Comparison of ENCODE assay signal across 33 cellular contexts in genomic region chr3:128014548-128014947, GRCh38. TPM values are rescaled to one million over a fixed set of nuclear protein-coding genes. Genes with fewer than 3 reads are reported as not detected.
DNase-seq lines count a peak whose midpoint lies in the region; ATAC-seq, FAIRE-seq and TF ChIP-seq lines count a peak whose summit lies in the region.
"Had no signal": no experiment of that assay in that cellular context is flagged by ENCODE, and none has a peak within 500 bp of the region (broad histone marks: within the 10 kb centered on the region; RNA-seq: fewer than 3 reads in every experiment).

No MANE protein-coding gene starts in this region.

- peak; percentile 4 for DNase-seq in activated CD8-positive, alpha-beta memory T cell treated with anti-CD3 and anti-CD28 coated beads for 24 hours
- no peak for DNase-seq in activated CD8-positive, alpha-beta memory T cell treated with anti-CD3 and anti-CD28 coated beads, Interleukin-2, amount 50 U/mL, for 48 hours
- no peak for DNase-seq in HepG2 (ENCODE audit: low spot score)
- DNase-seq in left lobe of liver (ENCODE audit: low spot score): no peak
- DNase-seq: 8988T; ACHN; AML-193; BE2C; C1 segment of cervical spinal cord; Caco-2; Calu3; CD4-positive, alpha-beta memory T cell; CD4-positive, alpha-beta T cell; CD4-positive, CD25-positive, alpha-beta regulatory T cell; CD8-positive, alpha-beta memory T cell; CD8-positive, alpha-beta T cell; COR-L47; DMS 273 treated with DMSO at 0.1 percent for 48 hours; DMS153; DMS53; DMS79; DMS79 treated with DMSO at 0.1 percent for 48 hours; DND-41; EL had no signal

- H3K4me3 ChIP-seq in liver (ENCODE audit: low read depth in 1 of 3, low read length in 3 of 3) (no peak overlapping the region), HepG2 (replicated peaks in 1 of 3; ENCODE audit: insufficient read depth in 1 of 3, low read depth in 2 of 3, low read length in 3 of 3) (no peak overlapping the region)
- H3K4me3 ChIP-seq: A549; BLaER1; BLaER1 treated with 17β-estradiol and CSF1 and Interleukin-3, amounts not matched to agents 10 nM and 100 nM had no signal

- TF ChIP-seq EP300 in HepG2 (IDR thresholded peaks at IDR 0.05; ENCODE audit: low read depth in 2 of 2, low read length in 2 of 2) (no peak), HepG2 (CRISPR knock-in tag; IDR thresholded peaks at IDR 0.05; ENCODE audit: borderline replicate concordance) (no peak)

- POLR2A ChIA-PET in HepG2 (lab: Yijun Ruan, JAX): no interaction called here

- no peak overlapping the region for H2AFZ ChIP-seq in HepG2 (ENCODE audit: low read length)

- peak overlapping the region in 1 of 2 donors; percentile 50 for H3K27ac ChIP-seq in liver (ENCODE audit: low read depth in 1 of 2, low read length in 2 of 2)
- H3K27ac ChIP-seq in HepG2 (ENCODE audit: extremely low read length, insufficient read depth, low read length): no peak overlapping the region
- H3K27ac ChIP-seq: 22Rv1; A549; BLaER1; BLaER1 treated with 17β-estradiol and CSF1 and Interleukin-3, amounts not matched to agents 10 nM and 100 nM; C4-2B had no signal

- H3K4me2 ChIP-seq in HepG2 (ENCODE audit: low read depth, low read length): no peak overlapping the region
- H3K4me2 ChIP-seq: A549; BLaER1; BLaER1 treated with 17β-estradiol and CSF1 and Interleukin-3, amounts not matched to agents 10 nM and 100 nM had no signal

- H3K9me3 ChIP-seq in liver (ENCODE audit: control insufficient read depth in 4 of 4, low read length in 3 of 4) (no peaks in the 10 kb centered on the region), HepG2 (ENCODE audit: low read length) (peaks cover 9% of the 10 kb centered on the region; the same call in 1 of the 2 replicates)
- H3K9me3 ChIP-seq: A549, BE2C had no signal

- TF ChIP-seq CTCF in liver (IDR thresholded peaks at IDR 0.05; ENCODE audit: low read depth, low read length, missing input control): no peak
- TF ChIP-seq CTCF in HepG2 (CRISPR knock-in tag; IDR thresholded peaks at IDR 0.05): no peak

- in situ Hi-C loops in HepG2 (cut with HindIII; ENCODE audit: extremely low pct_ligation_motif_present, low pct_unique_long_range_greater_than_20kb): no loop called here

- TF ChIP-seq RAD21 in liver (IDR thresholded peaks at IDR 0.05): no peak
- TF ChIP-seq RAD21 in HepG2 (CRISPR knock-in tag; IDR thresholded peaks at IDR 0.05): no peak

- H3K79me2 ChIP-seq in HepG2 (ENCODE audit: insufficient read depth, low read length): no peaks in the 10 kb centered on the region

- no peak for FAIRE-seq in HepG2 (lab: Jason Lieb, UNC)
- FAIRE-seq: A204.1, A549, D721Med had no signal

- BruUV-seq in HepG2 (replicated peaks; lab: Mats Ljungman, UMichigan): no TSS peak

- intact Hi-C loops in HepG2 (cut with micrococcal nuclease; ENCODE audit: unreplicated experiment): no loop called here

- H3K27me3 ChIP-seq in liver (ENCODE audit: control insufficient read depth in 4 of 4, insufficient read depth in 4 of 4, low read length in 3 of 4): no peaks in the 10 kb centered on the region
- no peaks in the 10 kb centered on the region; a peak in 1 of 5 replicates for H3K27me3 ChIP-seq in HepG2 (ENCODE audit: control insufficient read depth in 1 of 2, insufficient read depth in 2 of 2, low read length in 2 of 2)
- H3K27me3 ChIP-seq: BE2C; BLaER1; BLaER1 treated with 17β-estradiol and CSF1 and Interleukin-3, amounts not matched to agents 10 nM and 100 nM had no signal

- no peaks in the 10 kb centered on the region for H4K20me1 ChIP-seq in HepG2 (ENCODE audit: insufficient read depth, low read length)
- H4K20me1 ChIP-seq: BLaER1; BLaER1 treated with 17β-estradiol and CSF1 and Interleukin-3, amounts not matched to agents 10 nM and 100 nM had no signal

- no peaks in the 10 kb centered on the region for H3K36me3 ChIP-seq in liver (ENCODE audit: control insufficient read depth in 4 of 4, insufficient read depth in 3 of 4, low read depth in 1 of 4, low read length in 3 of 4)
- no peaks in the 10 kb centered on the region for H3K36me3 ChIP-seq in HepG2 (replicated peaks in 1 of 2; ENCODE audit: control insufficient read depth in 1 of 2, insufficient read depth in 2 of 2, low read length in 2 of 2)
- H3K36me3 ChIP-seq: BE2C; BLaER1; BLaER1 treated with 17β-estradiol and CSF1 and Interleukin-3, amounts not matched to agents 10 nM and 100 nM had no signal

- H3K4me1 ChIP-seq in liver (ENCODE audit: control insufficient read depth in 4 of 4, insufficient read depth in 4 of 4, low read length in 3 of 4): peaks cover 5 to 29% (median 25%) of the 10 kb centered on the region in 4 donors
- H3K4me1 ChIP-seq in HepG2 (ENCODE audit: insufficient read depth, low read length): peaks cover 26% of the 10 kb centered on the region
- H3K4me1 ChIP-seq: BE2C; BLaER1; BLaER1 treated with 17β-estradiol and CSF1 and Interleukin-3, amounts not matched to agents 10 nM and 100 nM; Caco-2 had no signal

- WGBS in liver: 55% methylated on average over 3 of the region's 3 CpGs
- 11% methylated on average over 3 of the region's 3 CpGs for WGBS in HepG2 (ENCODE audit: low lambda C conversion rate)

- CTCF ChIA-PET in HepG2 (lab: Yijun Ruan, JAX; ENCODE audit: low intra/inter-chr PET ratio, low total read pairs): no interaction called here

- ATAC-seq in HepG2 (no peak), left lobe of liver (peak; percentile 45), GM19395 (IDR thresholded peaks at IDR 0.05; ENCODE audit: unreplicated experiment) (no peak)
- ATAC-seq: A549; CD8-positive, alpha-beta T cell had no signal

- H3K9ac ChIP-seq in liver (ENCODE audit: low read depth in 1 of 2, low read length in 2 of 2) (no peak overlapping the region), HepG2 (ENCODE audit: insufficient read depth, low read depth, low read length) (no peak overlapping the region)
- H3K9ac ChIP-seq: BLaER1; BLaER1 treated with 17β-estradiol and CSF1 and Interleukin-3, amounts not matched to agents 10 nM and 100 nM had no signal

- TF ChIP-seq POLR2A in HepG2 (IDR thresholded peaks at IDR 0.05; ENCODE audit: insufficient read depth in 1 of 2, low read depth in 2 of 2, low read length in 2 of 2): no peak

TF ChIP-seq in liver, 16 proteins besides CTCF, POLR2A, EP300 and RAD21:
- TF ChIP-seq MAX (IDR thresholded peaks at IDR 0.05) (peak; percentile 24), HNF4A (conservative IDR thresholded peaks at IDR 0.05) (peak; percentile 58 to 64), SP1 (IDR thresholded peaks at IDR 0.05) (peak; percentile 52), GABPA (IDR thresholded peaks at IDR 0.05 in 1 of 2, conservative IDR thresholded peaks at IDR 0.05 in 1 of 2) (no peak), YY1 (IDR thresholded peaks at IDR 0.05) (no peak), FOXA2 (IDR thresholded peaks at IDR 0.05) (no peak), TAF1 (conservative IDR thresholded peaks at IDR 0.05) (no peak), RXRA (IDR thresholded peaks at IDR 0.05) (peak in 1 of 2 donors; percentile 38)

TF ChIP-seq in HepG2, 621 proteins besides CTCF, POLR2A, EP300 and RAD21 (continues in another document):
- TF ChIP-seq ZBTB21 (CRISPR knock-in tag; IDR thresholded peaks at IDR 0.05) (no peak), ZNF761 (CRISPR knock-in tag; conservative IDR thresholded peaks at IDR 0.05) (no peak), ZNF597 (CRISPR knock-in tag; IDR thresholded peaks at IDR 0.05) (no peak), PBX3 (CRISPR knock-in tag; IDR thresholded peaks at IDR 0.05; ENCODE audit: borderline replicate concordance) (no peak), NFYB (CRISPR knock-in tag; IDR thresholded peaks at IDR 0.05) (no peak), ZNF879 (CRISPR knock-in tag; IDR thresholded peaks at IDR 0.05) (no peak)

RNA-seq across cellular contexts. Expression of gene SEC61A1, which starts 37.7 kb away (rescaled TPM):
- 100 to 1,000 TPM in 1 of 2 donors, 10 to 100 TPM in 1; 80.4 to 295 TPM for total RNA-seq in liver
- 100 to 1,000 TPM in 1 of 2 donors, 10 to 100 TPM in 1; 90.8 to 203 TPM for polyA plus RNA-seq in liver
- total RNA-seq in HepG2 (2016; rRNA removed; fragmentation: Illumina TruSeq; extraction: Trizol): 128 and 203 TPM in 2 replicates
- 23.2 and 24.0 TPM in 2 replicates for total RNA-seq in HepG2 (2016; cell fraction: cytosol; rRNA removed; fragmentation: Illumina TruSeq; extraction: Trizol; ENCODE audit: low read depth)
- total RNA-seq in HepG2 (2016; cell fraction: insoluble cytoplasmic fraction; rRNA removed; fragmentation: Illumina TruSeq; extraction: Trizol): 113 and 205 TPM in 2 replicates
- total RNA-seq in HepG2 (2016; cell fraction: membrane; rRNA removed; fragmentation: Illumina TruSeq; extraction: Trizol): 77.7 and 81.8 TPM in 2 replicates
- 217 and 248 TPM in 2 replicates for total RNA-seq in HepG2 (2016; cell fraction: nucleus; rRNA removed; fragmentation: Illumina TruSeq; extraction: Trizol)
- 170 and 173 TPM in 2 replicates for polyA plus RNA-seq in HepG2 (2011; rRNA removed)
- 169 and 191 TPM in 2 replicates for polyA plus RNA-seq in HepG2 (2011; cell fraction: cytosol; rRNA removed)
- 153 and 160 TPM in 2 replicates for polyA plus RNA-seq in HepG2 (2011; cell fraction: nucleus; rRNA removed)
- polyA plus RNA-seq in HepG2 (2012): 121 and 145 TPM in 2 replicates
- polyA plus RNA-seq in HepG2 (2016; cell fraction: cytosol; fragmentation: Illumina TruSeq; extraction: Trizol; ENCODE audit: low read depth): 19.7 and 20.8 TPM in 2 replicates
- polyA plus RNA-seq in HepG2 (2016; cell fraction: insoluble cytoplasmic fraction; fragmentation: Illumina TruSeq; extraction: Trizol; ENCODE audit: low read depth): 101 and 109 TPM in 2 replicates
- polyA plus RNA-seq in HepG2 (2016; cell fraction: membrane; fragmentation: Illumina TruSeq; extraction: Trizol; ENCODE audit: low read depth): 42.6 and 47.4 TPM in 2 replicates
- polyA plus RNA-seq in HepG2 (2016; cell fraction: nucleus; fragmentation: Illumina TruSeq; extraction: Trizol; ENCODE audit: insufficient read depth, low read depth): 314 and 317 TPM in 2 replicates
- polyA minus RNA-seq in HepG2 (2011; rRNA and poly(A)+ RNA removed; ENCODE audit: low replicate concordance): 520 and 651 TPM in 2 replicates
- 181 and 199 TPM in 2 replicates for polyA minus RNA-seq in HepG2 (2011; cell fraction: cytosol; rRNA and poly(A)+ RNA removed)
- 116 and 132 TPM in 2 replicates for polyA minus RNA-seq in HepG2 (2011; cell fraction: nucleus; rRNA and poly(A)+ RNA removed)
- total RNA-seq in left lobe of liver: 152 TPM
